18 cellular contexts compared by ENCODE assay signal in genomic region chr12:50296554-50296953, GRCh38. TPM values are rescaled to one million over a fixed set of nuclear protein-coding genes. Genes with fewer than 3 reads are reported as not detected.
DNase-seq lines count a peak whose midpoint lies in the region; ATAC-seq and TF ChIP-seq lines count a peak whose summit lies in the region.
"Had no signal": no experiment of that assay in that cellular context is flagged by ENCODE, and none has a peak within 500 bp of the region (broad histone marks: within the 10 kb centered on the region; RNA-seq: fewer than 3 reads in every experiment).

No MANE protein-coding gene starts in this region.

- no peak overlapping the region for H2AFZ ChIP-seq in PC-3 (ENCODE audit: low read length)

- DNase-seq in heart left ventricle (no peak), left cardiac atrium (no peak), esophagus muscularis mucosa (ENCODE audit: extremely low spot score) (peak; percentile 42), osteocyte (ENCODE audit: extremely low spot score, unreplicated experiment) (peak; percentile 36), transverse colon (no peak), vagina (ENCODE audit: extremely low spot score in 2 of 2) (no peak), PC-3 (no peak), AG08395 (ENCODE audit: low spot score) (no peak)
- DNase-seq: Calu3; CD4-positive, alpha-beta memory T cell; DMS53; KG1; NCI-H1417 treated with DMSO at 0.1 percent for 48 hours; NCI-H1930; NCI-H2171 treated with DMSO at 0.1 percent for 48 hours; NCI-H446 treated with DMSO at 0.1 percent for 48 hours; NK-92 treated with Interleukin-12 subunit alpha and Interleukin-12 subunit beta, amount 100 ng/mL, for 24 hours had no signal

- CTCF ChIA-PET in PC-3 (lab: Charles Lee) = no interaction called here

- H3K27ac ChIP-seq in heart left ventricle (peak overlapping the region in 10 of 12 donors; percentile 12 to 83 (median 50)), esophagus muscularis mucosa (replicated peaks in 1 of 4) (peak overlapping the region in 1 of 4 donors; percentile 24), transverse colon (peak overlapping the region in 3 of 4 donors; percentile 14 to 58 (median 41)), vagina (no peak overlapping the region), PC-3 (ENCODE audit: low read length) (no peak overlapping the region)
- H3K27ac ChIP-seq: 22Rv1 had no signal

- ATAC-seq in heart left ventricle = no peak
- no peak for ATAC-seq in left cardiac atrium
- no peak for ATAC-seq in PC-3

- H3K27me3 ChIP-seq in heart left ventricle (no peaks in the 10 kb centered on the region), esophagus muscularis mucosa (no peaks in the 10 kb centered on the region), transverse colon (no peaks in the 10 kb centered on the region), vagina (no peaks in the 10 kb centered on the region), PC-3 (ENCODE audit: low read length) (no peaks in the 10 kb centered on the region)

- peaks cover 3% of the 10 kb centered on the region for H3K9me3 Mint-ChIP-seq in osteocyte (ENCODE audit: unreplicated experiment)

- H3K79me2 ChIP-seq in PC-3 (ENCODE audit: low read length) = no peaks in the 10 kb centered on the region

- no peaks in the 10 kb centered on the region for H3K9me2 ChIP-seq in PC-3 (replicated peaks; ENCODE audit: low read length)

- no peak for TF ChIP-seq EP300 in esophagus muscularis mucosa (IDR thresholded peaks at IDR 0.05)
- TF ChIP-seq EP300 in transverse colon (IDR thresholded peaks at IDR 0.05; ENCODE audit: low read depth) = no peak

- H3K4me2 ChIP-seq in PC-3 (ENCODE audit: low read length) = no peak overlapping the region

- TF ChIP-seq CTCF in heart left ventricle (IDR thresholded peaks at IDR 0.05) (no peak), esophagus muscularis mucosa (IDR thresholded peaks at IDR 0.05) (no peak), osteocyte (IDR thresholded peaks at IDR 0.05) (no peak), transverse colon (IDR thresholded peaks at IDR 0.05) (no peak), vagina (IDR thresholded peaks at IDR 0.05) (no peak), PC-3 (conservative IDR thresholded peaks at IDR 0.05; ENCODE audit: low read depth, low read length) (no peak)

- TF ChIP-seq POLR2A in heart left ventricle (IDR thresholded peaks at IDR 0.05) (no peak), esophagus muscularis mucosa (IDR thresholded peaks at IDR 0.05; ENCODE audit: low read depth) (no peak), transverse colon (IDR thresholded peaks at IDR 0.05) (no peak), vagina (IDR thresholded peaks at IDR 0.05) (no peak)

- peaks cover 0 to 9% (median 0%) of the 10 kb centered on the region in 12 donors for H3K9me3 ChIP-seq in heart left ventricle
- no peaks in the 10 kb centered on the region for H3K9me3 ChIP-seq in esophagus muscularis mucosa
- H3K9me3 ChIP-seq in transverse colon = no peaks in the 10 kb centered on the region
- H3K9me3 ChIP-seq in vagina = no peaks in the 10 kb centered on the region
- no peaks in the 10 kb centered on the region for H3K9me3 ChIP-seq in PC-3 (ENCODE audit: low read length)

- H3K4me1 ChIP-seq in heart left ventricle (peaks cover 0 to 29% (median 11%) of the 10 kb centered on the region in 12 donors), esophagus muscularis mucosa (peaks cover 0 to 6% (median 5%) of the 10 kb centered on the region in 4 donors), transverse colon (peaks cover 0 to 19% (median 4%) of the 10 kb centered on the region in 4 donors), vagina (peaks cover 23% of the 10 kb centered on the region), PC-3 (ENCODE audit: insufficient read depth, low read length) (peaks cover 7% of the 10 kb centered on the region; the same call in 1 of the 2 replicates)

- no peaks in the 10 kb centered on the region for H4K20me1 ChIP-seq in PC-3 (ENCODE audit: low read length)

- H3K4me3 Mint-ChIP-seq in osteocyte (ENCODE audit: unreplicated experiment) = no peak overlapping the region
- H3K4me3 Mint-ChIP-seq: CD4-positive, alpha-beta memory T cell had no signal

- intact Hi-C loops in heart left ventricle (cut with DNase I) (no loop called here), left cardiac atrium (cut with DNase I) (no loop called here), esophagus muscularis mucosa (cut with DNase I) (no loop called here), transverse colon (cut with DNase I; ENCODE audit: low total_unique reads) (no loop called here), vagina (cut with DNase I) (no loop called here), PC-3 (cut with micrococcal nuclease) (no loop called here)

- WGBS in heart left ventricle, 4 donors = 79 to 87% (median 83%) methylated on average over 6 of the region's 6 CpGs
- WGBS in esophagus muscularis mucosa = 82% methylated on average over 6 of the region's 6 CpGs
- 72 to 84% methylated on average over 4 to 6 of the region's 6 CpGs for WGBS in transverse colon (ENCODE audit: low coverage in 1 of 2), 2 donors

- H3K4me1 Mint-ChIP-seq in osteocyte (ENCODE audit: unreplicated experiment) = no peaks in the 10 kb centered on the region

- BruUV-seq in PC-3 (replicated peaks; lab: Mats Ljungman, UMichigan) = no TSS peak

- in situ Hi-C loops in transverse colon (cut with MboI; ENCODE audit: low pct_ligation_motif_present in 1 of 4, low pct_unique_long_range_greater_than_20kb in 1 of 4, low sequenced_read_pairs in 3 of 4) = no loop called here

- H3K4me3 ChIP-seq in heart left ventricle (no peak overlapping the region), esophagus muscularis mucosa (no peak overlapping the region), transverse colon (no peak overlapping the region), vagina (no peak overlapping the region), PC-3 (ENCODE audit: low read length) (no peak overlapping the region)

- peaks cover 6% of the 10 kb centered on the region for H3K36me3 Mint-ChIP-seq in osteocyte (ENCODE audit: unreplicated experiment)

- POLR2A ChIA-PET in PC-3 (lab: Charles Lee; ENCODE audit: unreplicated experiment) = no interaction called here

- H3K27ac Mint-ChIP-seq in osteocyte (ENCODE audit: unreplicated experiment) = no peak overlapping the region

- H3K36me3 ChIP-seq in heart left ventricle = peaks cover 0 to 15% (median 0%) of the 10 kb centered on the region in 9 donors
- peaks cover 0 to 9% (median 1%) of the 10 kb centered on the region in 4 donors for H3K36me3 ChIP-seq in esophagus muscularis mucosa
- no peaks in the 10 kb centered on the region for H3K36me3 ChIP-seq in transverse colon
- H3K36me3 ChIP-seq in vagina = no peaks in the 10 kb centered on the region
- 0 out of 2 replicates have a peak, but pooled peaks cover 4% of the 10 kb centered on the region for H3K36me3 ChIP-seq in PC-3 (ENCODE audit: low read depth, low read length)

- H3K9ac ChIP-seq in PC-3 (ENCODE audit: low read length) = no peak overlapping the region

- no peaks in the 10 kb centered on the region for H3K27me3 Mint-ChIP-seq in osteocyte (ENCODE audit: unreplicated experiment)
- H3K27me3 Mint-ChIP-seq: CD4-positive, alpha-beta memory T cell had no signal

- no peaks in the 10 kb centered on the region for H3F3A ChIP-seq in PC-3 (ENCODE audit: low read length, unreplicated experiment)

RNA-seq across cellular contexts. Expression of gene LIMA1, which starts 13.2 kb away (rescaled TPM):
- total RNA-seq in heart left ventricle (10 to 100 TPM; 12.7 to 38.8 (median 14.8) TPM), left cardiac atrium (10 to 100 TPM; 30.6 to 37.7 TPM), esophagus muscularis mucosa (10 to 100 TPM; 23.9 to 62.7 (median 37.2) TPM), osteocyte (96.6 and 98.5 TPM in 2 replicates), transverse colon (100 to 1,000 TPM; 151 to 259 (median 243) TPM), vagina (99.2 TPM), PC-3 (2014; rRNA removed) (45.1 and 58.2 TPM in 2 replicates)
- polyA plus RNA-seq in heart left ventricle = 10 to 100 TPM; 11.6 to 13.1 TPM

Comparison
In these comparisons a context has a peak if more than half of its experiments do, and no peak if none do; other contexts are left out.
1. DNase-seq: peak in esophagus muscularis mucosa (single experiment) and osteocyte (single experiment); none in heart left ventricle (0 of 5), left cardiac atrium (single experiment), transverse colon (single experiment), vagina (0 of 2), PC-3 (single experiment) and AG08395 (single experiment).
2. H3K27ac ChIP-seq: peak in heart left ventricle (10 of 12) and transverse colon (3 of 4); none in vagina (single experiment) and PC-3 (single experiment).